ENCODE assay signal across 8 cellular contexts in the genomic region with DNA sequence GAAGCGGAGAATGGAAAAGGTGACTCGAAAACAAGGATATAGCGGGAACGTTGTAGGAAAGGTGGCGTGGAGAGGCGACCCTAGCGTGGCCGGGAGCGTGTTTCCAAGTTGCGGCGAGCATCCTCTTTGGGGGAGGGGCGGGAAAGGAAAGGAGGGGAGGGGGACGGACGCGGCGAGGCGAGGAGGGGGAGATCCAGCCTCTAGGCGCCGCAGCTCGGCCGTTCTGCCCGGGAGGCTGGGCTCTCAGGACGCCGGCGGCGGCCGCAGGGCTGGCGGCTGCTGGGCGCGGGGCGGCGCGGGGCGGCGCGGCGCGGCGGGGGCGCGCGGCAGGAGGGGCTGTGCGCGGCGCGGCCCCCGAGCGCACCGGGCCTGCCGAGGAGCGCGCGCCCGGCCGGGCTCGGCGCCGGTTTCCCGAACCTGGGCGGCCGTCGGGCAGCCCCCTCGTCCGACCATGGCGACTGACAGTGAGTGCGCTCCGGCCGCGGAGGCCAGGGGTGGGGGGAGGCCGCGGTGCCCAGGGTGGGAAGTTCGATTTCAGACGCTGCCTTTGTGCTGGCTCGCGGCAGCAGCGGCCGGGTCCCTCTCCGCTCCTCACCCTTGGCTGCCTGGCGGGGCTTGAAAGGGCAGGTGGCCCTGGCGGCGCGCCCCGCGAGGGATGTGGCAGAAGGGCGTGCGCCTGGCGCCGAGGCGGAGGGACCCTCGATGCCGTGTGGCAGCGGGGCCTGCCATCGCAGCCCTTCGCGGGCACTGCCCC.
DNase-seq lines count a peak whose midpoint lies in the region; ATAC-seq and TF ChIP-seq lines count a peak whose summit lies in the region.

A gene (plus strand): TSS at position 357 of the 754 bp plus-strand sequence.

- intact Hi-C loops in posterior cingulate gyrus (cut with DNase I): no loop called here

- DNase-seq in NCI-H146 (lab: John Stamatoyannopoulos, UW) (peak; percentile 43), NCI-H146 treated with DMSO at 0.1 percent for 48 hours (lab: John Stamatoyannopoulos, UW; ENCODE audit: unreplicated experiment) (no peak), foreskin fibroblast (peak in 1 of 2 donors; percentile 24), posterior cingulate gyrus (peak in 7 of 10 donors; percentile 10 to 92 (median 26))
- peak; percentile 10 to 20 for DNase-seq in activated CD4-positive, alpha-beta T cell treated with anti-CD3 and anti-CD28 coated beads, Interleukin-2, amount 50 U/mL, for 48 hours

- no peak for TF ChIP-seq CTCF in foreskin fibroblast (IDR thresholded peaks at IDR 0.05; ENCODE audit: low read depth, low read length)

- ATAC-seq in GM18868 (IDR thresholded peaks at IDR 0.05; ENCODE audit: unreplicated experiment): no peak
- ATAC-seq in HG03135 (IDR thresholded peaks at IDR 0.05; ENCODE audit: unreplicated experiment): no peak
- ATAC-seq in GM19023 (IDR thresholded peaks at IDR 0.05; ENCODE audit: unreplicated experiment): no peak

- peak within 1 kb of the TSS; percentile 29 to 46 for H3K4me3 ChIP-seq in foreskin fibroblast (ENCODE audit: low read depth in 1 of 2, low read length in 2 of 2)
